In genomic region chr6:25637946-25638345, GRCh38 we compare ENCODE assay signal across 15 cellular contexts. TPM values are rescaled to one million over a fixed set of nuclear protein-coding genes. Genes with fewer than 3 reads are reported as not detected.
DNase-seq lines count a peak whose midpoint lies in the region; ATAC-seq, FAIRE-seq and TF ChIP-seq lines count a peak whose summit lies in the region.
"Had no signal": no experiment of that assay in that cellular context is flagged by ENCODE, and none has a peak within 500 bp of the region (broad histone marks: within the 10 kb centered on the region; RNA-seq: fewer than 3 reads in every experiment).

No MANE protein-coding gene starts in this region.

- dilution Hi-C loops in keratinocyte (cut with MboI; ENCODE audit: extremely low pct_ligation_motif_present, low sequenced_read_pairs) = no loop called here

- H3K4me3 ChIP-seq in PC-3 (ENCODE audit: low read length) = no peak overlapping the region
- no peak overlapping the region for H3K4me3 ChIP-seq in keratinocyte (ENCODE audit: control insufficient read depth in 2 of 3, extremely low read depth in 1 of 3, insufficient read depth in 2 of 3, low read depth in 1 of 3, low read length in 3 of 3)
- H3K4me3 ChIP-seq in right atrium auricular region = no peak overlapping the region
- H3K4me3 ChIP-seq: BLaER1 had no signal

- H3K27me3 ChIP-seq in PC-3 (ENCODE audit: low read length) (peaks cover 55% of the 10 kb centered on the region), keratinocyte (ENCODE audit: control insufficient read depth, extremely low read depth, insufficient read depth, low read length) (no peaks in the 10 kb centered on the region), right atrium auricular region (no peaks in the 10 kb centered on the region)
- H3K27me3 ChIP-seq: BLaER1 had no signal

- no peaks in the 10 kb centered on the region for H3K9me1 ChIP-seq in keratinocyte (ENCODE audit: control insufficient read depth, extremely low read depth, insufficient read depth, low read length)

- no peaks in the 10 kb centered on the region for H3K79me2 ChIP-seq in PC-3 (ENCODE audit: low read length)
- no peaks in the 10 kb centered on the region for H3K79me2 ChIP-seq in keratinocyte (ENCODE audit: control insufficient read depth, insufficient read depth, low read length)

- H3F3A ChIP-seq in PC-3 (ENCODE audit: low read length, unreplicated experiment) = no peaks in the 10 kb centered on the region

- H3K36me3 ChIP-seq in PC-3 (ENCODE audit: low read depth, low read length) (no peaks in the 10 kb centered on the region), keratinocyte (ENCODE audit: control insufficient read depth in 2 of 2, extremely low read depth in 1 of 2, insufficient read depth in 2 of 2, low read length in 2 of 2) (no peaks in the 10 kb centered on the region), right atrium auricular region (no peaks in the 10 kb centered on the region)
- H3K36me3 ChIP-seq: BLaER1 had no signal

- BruUV-seq in PC-3 (replicated peaks; lab: Mats Ljungman, UMichigan) = no TSS peak

- intact Hi-C loops in PC-3 (cut with micrococcal nuclease) = no loop called here

- no peak overlapping the region for H3K4me2 ChIP-seq in PC-3 (ENCODE audit: low read length)
- no peak overlapping the region for H3K4me2 ChIP-seq in keratinocyte (ENCODE audit: control insufficient read depth, extremely low read depth, insufficient read depth, low read depth, low read length)
- H3K4me2 ChIP-seq: BLaER1 had no signal

- H3K9ac ChIP-seq in PC-3 (ENCODE audit: low read length) (no peak overlapping the region), keratinocyte (ENCODE audit: control insufficient read depth, extremely low read depth, insufficient read depth, low read length) (no peak overlapping the region)
- H3K9ac ChIP-seq: BLaER1 had no signal

- FAIRE-seq in keratinocyte (lab: Jason Lieb, UNC) = no peak

- TF ChIP-seq CTCF in PC-3 (conservative IDR thresholded peaks at IDR 0.05; ENCODE audit: low read depth, low read length) (peak; percentile 34; the same call in 1 of the 2 replicates), keratinocyte (optimal IDR thresholded peaks at IDR 0.05 in 1 of 3, IDR thresholded peaks at IDR 0.05 in 1 of 3, conservative IDR thresholded peaks at IDR 0.05 in 1 of 3; ENCODE audit: extremely low read depth in 1 of 3, insufficient read depth in 2 of 3, low read length in 3 of 3) (peak; percentile 43 to 62 (median 47)), right atrium auricular region (IDR thresholded peaks at IDR 0.05) (no peak)

- CTCF ChIA-PET in PC-3 (lab: Charles Lee) = no interaction called here

- H3K9me3 ChIP-seq in PC-3 (ENCODE audit: low read length) (no peaks in the 10 kb centered on the region), keratinocyte (ENCODE audit: control insufficient read depth, low read depth, low read length) (no peaks in the 10 kb centered on the region), right atrium auricular region (peaks cover 0 to 4% of the 10 kb centered on the region in 2 donors)
- H3K9me3 ChIP-seq: BLaER1 had no signal

- no peak for ATAC-seq in PC-3
- no peak for ATAC-seq in GM18519 (IDR thresholded peaks at IDR 0.05; ENCODE audit: low FRiP score, unreplicated experiment)
- ATAC-seq: activated CD8-positive, alpha-beta T cell treated with anti-CD3 and anti-CD28 coated beads, Interleukin-2, amount 10 ng/mL, durations not matched to agents 7 days and 5 days; stimulated activated memory B cell treated with anti-CD40 and anti-IgM and Interleukin-4, amounts not matched to agents 10 μg/mL and 1 μg/mL and 100 μg/mL, for 72 hours had no signal

- H3K27ac ChIP-seq in PC-3 (ENCODE audit: low read length) = no peak overlapping the region
- no peak overlapping the region for H3K27ac ChIP-seq in keratinocyte (ENCODE audit: control insufficient read depth, insufficient read depth, low read length)
- no peak overlapping the region for H3K27ac ChIP-seq in right atrium auricular region
- H3K27ac ChIP-seq: BLaER1 had no signal

- H3K4me1 ChIP-seq in PC-3 (ENCODE audit: insufficient read depth, low read length) = no peaks in the 10 kb centered on the region
- no peaks in the 10 kb centered on the region for H3K4me1 ChIP-seq in keratinocyte (ENCODE audit: control insufficient read depth, extremely low read depth, insufficient read depth, low read length)
- H3K4me1 ChIP-seq in right atrium auricular region = no peaks in the 10 kb centered on the region
- H3K4me1 ChIP-seq: BLaER1 had no signal

- POLR2A ChIA-PET in PC-3 (lab: Charles Lee; ENCODE audit: unreplicated experiment) = no interaction called here

- DNase-seq in DMS79 treated with DMSO at 0.1 percent for 48 hours (lab: John Stamatoyannopoulos, UW) = peak; percentile 52
- DNase-seq in NCI-H187 treated with DMSO at 0.1 percent for 48 hours (lab: John Stamatoyannopoulos, UW) = peak; percentile 28
- peak; percentile 43 for DNase-seq in PC-3
- no peak for DNase-seq in keratinocyte (ENCODE audit: low read depth, low spot score)
- no peak for DNase-seq in epidermal melanocyte (ENCODE audit: insufficient read length, low spot score)
- no peak for DNase-seq in right atrium auricular region (ENCODE audit: low spot score)
- DNase-seq in activated effector memory CD4-positive, alpha-beta T cell treated with anti-CD3 and anti-CD28 coated beads, Interleukin-2, amount 50 U/mL, for 16 hours = no peak
- DNase-seq: activated CD8-positive, alpha-beta T cell treated with anti-CD3 and anti-CD28 coated beads, Interleukin-2, amount 10 ng/mL, durations not matched to agents 7 days and 5 days; activated naive CD4-positive, alpha-beta T cell treated with anti-CD3 and anti-CD28 coated beads for 36 hours had no signal

- H2AFZ ChIP-seq in PC-3 (ENCODE audit: low read length) (no peak overlapping the region), keratinocyte (ENCODE audit: control insufficient read depth, low read length) (no peak overlapping the region)

- H4K20me1 ChIP-seq in PC-3 (ENCODE audit: low read length) = no peaks in the 10 kb centered on the region
- no peaks in the 10 kb centered on the region for H4K20me1 ChIP-seq in keratinocyte (ENCODE audit: control insufficient read depth, extremely low read depth, insufficient read depth, low read length)
- H4K20me1 ChIP-seq: BLaER1 had no signal

- no peaks in the 10 kb centered on the region for H3K9me2 ChIP-seq in PC-3 (replicated peaks; ENCODE audit: low read length)

RNA-seq across cellular contexts. Expression of gene SCGN, which starts 14.1 kb away (rescaled TPM):
- total RNA-seq in PC-3 (2014; rRNA removed) (not detected in 2 replicates), right atrium auricular region (10 to 100 TPM; 14.1 to 19.7 TPM)
- polyA plus RNA-seq in keratinocyte = not detected in 3 replicates
- not detected for polyA plus RNA-seq in keratinocyte (2011; ENCODE audit: low read depth)
- 0.05 TPM in 1 of 2 replicates, not detected in the other for polyA plus RNA-seq in keratinocyte (2011; cell fraction: cytosol; rRNA removed)
- polyA plus RNA-seq in keratinocyte (2011; cell fraction: nucleus; rRNA removed) = 0.09 TPM in 1 of 2 replicates, not detected in the other
- polyA plus RNA-seq in keratinocyte (2012; ENCODE audit: low replicate concordance) = not detected in 2 replicates
- not detected in 3 replicates for polyA minus RNA-seq in keratinocyte
- polyA minus RNA-seq in keratinocyte (2011; cell fraction: cytosol; rRNA and poly(A)+ RNA removed) = not detected
- polyA minus RNA-seq in keratinocyte (2011; cell fraction: nucleus; rRNA and poly(A)+ RNA removed) = not detected in 2 replicates
- total RNA-seq: activated CD8-positive, alpha-beta T cell treated with anti-CD3 and anti-CD28 coated beads, Interleukin-2, amount 10 ng/mL, durations not matched to agents 7 days and 5 days; activated naive CD4-positive, alpha-beta T cell treated with anti-CD3 and anti-CD28 coated beads for 36 hours; lower leg skin; T-helper 1 cell treated with Interleukin-12 subunit alpha and Interleukin-12 subunit beta and Interleukin-4 antibody, amounts not matched to agents 30 ng/mL and 1 ng/mL, for 36 hours had no signal
- polyA plus RNA-seq: IgD-negative memory B cell had no signal

Comparison
In these comparisons a context has a peak if more than half of its experiments do, and no peak if none do; other contexts are left out.
1. DNase-seq: peak in DMS79 treated with DMSO at 0.1 percent for 48 hours (single experiment), NCI-H187 treated with DMSO at 0.1 percent for 48 hours (single experiment) and PC-3 (single experiment); none in keratinocyte (single experiment), epidermal melanocyte (single experiment), right atrium auricular region (single experiment) and activated effector memory CD4-positive, alpha-beta T cell treated with anti-CD3 and anti-CD28 coated beads, Interleukin-2, amount 50 U/mL, for 16 hours (single experiment).
2. CTCF ChIP-seq: peak in PC-3 (single experiment) and keratinocyte (3 of 3); none in right atrium auricular region (0 of 2).
3. RNA of gene SCGN, which starts 14.1 kb away (total RNA-seq): 14.1 to 19.7 TPM in right atrium auricular region; not detected in PC-3; every median in the first group is over 10 times any median in the second.